In genomic region chr16:88865310-88865709, GRCh38 we compare ENCODE assay signal across 36 cellular contexts. TPM values are rescaled to one million over a fixed set of nuclear protein-coding genes. Genes with fewer than 3 reads are reported as not detected.
A peak's percentile ranks its signal among the peaks of the same experiment; 100 is the strongest.
DNase-seq lines count a peak whose midpoint lies in the region; ATAC-seq and TF ChIP-seq lines count a peak whose summit lies in the region.
"Had no signal": no experiment of that assay in that cellular context is flagged by ENCODE, and none has a peak within 500 bp of the region (broad histone marks: within the 10 kb centered on the region; RNA-seq: fewer than 3 reads in every experiment).

No MANE protein-coding gene starts in this region.

- H2BK12ac ChIP-seq in neuronal stem cell (ENCODE audit: low read length), result peak overlapping the region; percentile 58

- peaks cover 0 to 61% (median 6%) of the 10 kb centered on the region in 11 experiments; a peak in 14 of 22 replicates for H4K20me1 ChIP-seq in BLaER1 treated with 17β-estradiol and CSF1 and Interleukin-3, amounts not matched to agents 10 nM and 100 nM

- H2AK5ac ChIP-seq in neuronal stem cell (ENCODE audit: low read depth, low read length), result peak overlapping the region; percentile 56

- peak overlapping the region in 2 of 3 donors; percentile 18 to 31 for H3K27ac Mint-ChIP-seq in IgD-negative memory B cell
- H3K27ac Mint-ChIP-seq: B cell; CD14-positive monocyte; CD4-positive, alpha-beta memory T cell; CD4-positive, alpha-beta T cell; CD4-positive, CD25-positive, alpha-beta regulatory T cell; CD8-positive, alpha-beta memory T cell; CD8-positive, alpha-beta T cell had no signal

- H4K8ac ChIP-seq in neuronal stem cell (ENCODE audit: low read depth, low read length), result no peak overlapping the region

- no peak overlapping the region for H3K27ac ChIP-seq in BLaER1 treated with 17β-estradiol and CSF1 and Interleukin-3, amounts not matched to agents 10 nM and 100 nM
- H3K27ac ChIP-seq in neuronal stem cell (replicated peaks; ENCODE audit: low read length), result no peak overlapping the region
- H3K27ac ChIP-seq in brain microvascular endothelial cell, result no peak overlapping the region
- H3K27ac ChIP-seq: 22Rv1, A549, BLaER1, C4-2B had no signal

- no peak overlapping the region for H3K18ac ChIP-seq in neuronal stem cell (ENCODE audit: low read length)

- DNase-seq in neuronal stem cell (ENCODE audit: low spot score) (no peak), omental fat pad (ENCODE audit: low spot score) (no peak), brain microvascular endothelial cell (no peak)
- DNase-seq in activated T-cell treated with anti-CD3 and anti-CD28 coated beads, Interleukin-2, amount 50 U/mL, for 1 hour, result no peak
- DNase-seq: 8988T; ACHN; AML-193; BE2C; C1 segment of cervical spinal cord; Caco-2; Calu3; CD4-positive, alpha-beta memory T cell; CD4-positive, alpha-beta T cell; CD4-positive, CD25-positive, alpha-beta regulatory T cell; CD8-positive, alpha-beta memory T cell; CD8-positive, alpha-beta T cell; COR-L47; DMS 273 treated with DMSO at 0.1 percent for 48 hours; DMS153; DMS79; DMS79 treated with DMSO at 0.1 percent for 48 hours; DND-41; EL had no signal

- no peak overlapping the region for H2BK15ac ChIP-seq in neuronal stem cell (ENCODE audit: low read length)

- no peak for ATAC-seq in omental fat pad (ENCODE audit: low FRiP score)
- ATAC-seq: CD8-positive, alpha-beta T cell had no signal

- H3K9me3 Mint-ChIP-seq in IgD-negative memory B cell, result no peaks in the 10 kb centered on the region
- H3K9me3 Mint-ChIP-seq: CD4-positive, alpha-beta memory T cell; CD4-positive, alpha-beta T cell; CD8-positive, alpha-beta memory T cell; CD8-positive, alpha-beta T cell had no signal

- no peaks in the 10 kb centered on the region for H3K36me3 Mint-ChIP-seq in IgD-negative memory B cell

- peaks cover 9 to 24% (median 17%) of the 10 kb centered on the region in 11 experiments for H3K27me3 ChIP-seq in BLaER1 treated with 17β-estradiol and CSF1 and Interleukin-3, amounts not matched to agents 10 nM and 100 nM
- H3K27me3 ChIP-seq in neuronal stem cell (ENCODE audit: control insufficient read depth in 3 of 3, insufficient read depth in 3 of 3, low read depth in 1 of 3, low read length in 3 of 3) (peaks cover 0 to 38% (median 0%) of the 10 kb centered on the region in 3 experiments), brain microvascular endothelial cell (replicated peaks) (peaks cover 3% of the 10 kb centered on the region)

- no peaks in the 10 kb centered on the region for H3K9me3 ChIP-seq in BLaER1 treated with 17β-estradiol and CSF1 and Interleukin-3, amounts not matched to agents 10 nM and 100 nM (replicated peaks in 1 of 11)
- H3K9me3 ChIP-seq in neuronal stem cell (replicated peaks in 1 of 2; ENCODE audit: control insufficient read depth in 2 of 2, insufficient read depth in 1 of 2, low read depth in 1 of 2, low read length in 2 of 2), result no peaks in the 10 kb centered on the region
- H3K9me3 ChIP-seq: A549, BE2C, BLaER1, Caco-2 had no signal

- no peaks in the 10 kb centered on the region for H3K4me1 Mint-ChIP-seq in IgD-negative memory B cell
- H3K4me1 Mint-ChIP-seq: CD14-positive monocyte; CD4-positive, alpha-beta memory T cell; CD8-positive, alpha-beta memory T cell had no signal

- no peak overlapping the region for H2BK5ac ChIP-seq in neuronal stem cell (ENCODE audit: low read length)

- no peak overlapping the region for H4K91ac ChIP-seq in neuronal stem cell (ENCODE audit: low read depth, low read length, poor library complexity)

- no CpG with 5 or more reads among the region's 14 CpGs for WGBS in neuronal stem cell (ENCODE audit: extremely low coverage in 2 of 2, insufficient read length in 2 of 2, insufficient replicate concordance in 1 of 2), 2 donors

- H3K4me1 ChIP-seq in BLaER1 treated with 17β-estradiol and CSF1 and Interleukin-3, amounts not matched to agents 10 nM and 100 nM, result peaks cover 6 to 79% (median 63%) of the 10 kb centered on the region in 10 experiments
- peaks cover 0 to 2% of the 10 kb centered on the region in 2 donors for H3K4me1 ChIP-seq in neuronal stem cell (ENCODE audit: control insufficient read depth in 2 of 2, insufficient read depth in 1 of 2, low read depth in 1 of 2, low read length in 2 of 2)
- H3K4me1 ChIP-seq: A549, BE2C, Caco-2 had no signal

- no peak overlapping the region for H3K4me3 ChIP-seq in BLaER1 treated with 17β-estradiol and CSF1 and Interleukin-3, amounts not matched to agents 10 nM and 100 nM
- no peak overlapping the region for H3K4me3 ChIP-seq in neuronal stem cell (ENCODE audit: low read length in 2 of 2)
- H3K4me3 ChIP-seq in brain microvascular endothelial cell (ENCODE audit: low read depth, low read length), result no peak overlapping the region
- H3K4me3 ChIP-seq: A549, BLaER1 had no signal

- H3K14ac ChIP-seq in neuronal stem cell (ENCODE audit: low read length), result no peak overlapping the region

- H2BK120ac ChIP-seq in neuronal stem cell (ENCODE audit: low read depth, low read length), result no peak overlapping the region

- no peak overlapping the region for H3K23ac ChIP-seq in neuronal stem cell (ENCODE audit: low read depth, low read length, poor library complexity)

- H3K9ac ChIP-seq in BLaER1 treated with 17β-estradiol and CSF1 and Interleukin-3, amounts not matched to agents 10 nM and 100 nM, result 0 out of 22 replicates have a peak overlapping the region, but pooled peaks of 2 of the 11 experiments have one; percentile 7 to 24
- H3K9ac ChIP-seq in neuronal stem cell (ENCODE audit: low read depth, low read length, poor library complexity), result no peak overlapping the region
- H3K9ac ChIP-seq: BLaER1 had no signal

- peaks cover 3% of the 10 kb centered on the region for H3K27me3 Mint-ChIP-seq in IgD-negative memory B cell
- H3K27me3 Mint-ChIP-seq: CD4-positive, alpha-beta T cell had no signal

- TF ChIP-seq CTCF in omental fat pad (IDR thresholded peaks at IDR 0.05) (no peak), brain microvascular endothelial cell (IDR thresholded peaks at IDR 0.05; ENCODE audit: low read depth, low read length, missing control alignments) (no peak)

- peak overlapping the region in 7 of 11 experiments; percentile 8 to 65 (median 55); a peak in 5 of 22 replicates for H3K4me2 ChIP-seq in BLaER1 treated with 17β-estradiol and CSF1 and Interleukin-3, amounts not matched to agents 10 nM and 100 nM
- no peak overlapping the region for H3K4me2 ChIP-seq in neuronal stem cell (ENCODE audit: insufficient read depth, low read length, poor library complexity, severe bottlenecking)
- H3K4me2 ChIP-seq: A549 had no signal

- H3K36me3 ChIP-seq in BLaER1 treated with 17β-estradiol and CSF1 and Interleukin-3, amounts not matched to agents 10 nM and 100 nM, result peaks cover 25 to 33% (median 28%) of the 10 kb centered on the region in 11 experiments
- H3K36me3 ChIP-seq in neuronal stem cell (replicated peaks in 1 of 2; ENCODE audit: control insufficient read depth in 2 of 2, insufficient read depth in 2 of 2, low read length in 2 of 2), result peaks cover 9 to 16% of the 10 kb centered on the region in 2 donors
- H3K36me3 ChIP-seq in brain microvascular endothelial cell (replicated peaks), result peaks cover 3% of the 10 kb centered on the region

- no peak overlapping the region for H3K4me3 Mint-ChIP-seq in IgD-negative memory B cell
- H3K4me3 Mint-ChIP-seq: B cell; CD14-positive monocyte; CD4-positive, alpha-beta memory T cell; CD4-positive, alpha-beta T cell; CD4-positive, CD25-positive, alpha-beta regulatory T cell; CD8-positive, alpha-beta memory T cell; CD8-positive, alpha-beta T cell had no signal

- peaks cover 2% of the 10 kb centered on the region for H3K79me1 ChIP-seq in neuronal stem cell (ENCODE audit: low read depth, low read length)

- in situ Hi-C loops in brain microvascular endothelial cell (cut with HindIII; ENCODE audit: low pct_ligation_motif_present, low sequenced_read_pairs), result no loop called here

- H2AFZ ChIP-seq in neuronal stem cell (ENCODE audit: low read length), result no peak overlapping the region

- no peak overlapping the region for H3K4ac ChIP-seq in neuronal stem cell (ENCODE audit: low read length)

RNA-seq across cellular contexts. Expression of gene PABPN1L, which starts 1.1 kb away (rescaled TPM):
- polyA plus RNA-seq in IgD-negative memory B cell, result not detected
- not detected for polyA plus RNA-seq in neuronal stem cell (2013, experiment 1 of 2)
- not detected for polyA plus RNA-seq in neuronal stem cell (2013, experiment 2 of 2)
- not detected for total RNA-seq in omental fat pad
- total RNA-seq: A172; A673; Caco-2; Calu3; CD4-positive, alpha-beta memory T cell; CD4-positive, alpha-beta T cell; CD4-positive, CD25-positive, alpha-beta regulatory T cell; CD8-positive, alpha-beta memory T cell; CD8-positive, alpha-beta T cell; Daoy had no signal
- polyA plus RNA-seq: A549; AG04450; BJ; CD14-positive monocyte; CD4-positive, alpha-beta memory T cell; CD4-positive, CD25-positive, alpha-beta regulatory T cell; CD8-positive, alpha-beta memory T cell had no signal

RNA-seq across cellular contexts. Expression of gene TRAPPC2L, which starts 8.4 kb away (rescaled TPM):
- 86.1 TPM for polyA plus RNA-seq in IgD-negative memory B cell
- polyA plus RNA-seq in neuronal stem cell (2013, experiment 1 of 2), result 57.0 TPM
- 58.2 TPM for polyA plus RNA-seq in neuronal stem cell (2013, experiment 2 of 2)
- 10 to 100 TPM; 25.3 to 49.4 (median 39.7) TPM for total RNA-seq in omental fat pad

RNA-seq across cellular contexts. Expression of gene GALNS, which starts 8.6 kb away (rescaled TPM):
- 8.4 TPM for polyA plus RNA-seq in IgD-negative memory B cell
- polyA plus RNA-seq in neuronal stem cell (2013, experiment 1 of 2), result 9.6 TPM
- 9.1 TPM for polyA plus RNA-seq in neuronal stem cell (2013, experiment 2 of 2)
- 10 to 100 TPM; 15.0 to 32.0 (median 23.4) TPM for total RNA-seq in omental fat pad

RNA-seq across cellular contexts. Expression of gene APRT, which starts 53.6 kb away (rescaled TPM):
- 416 TPM for polyA plus RNA-seq in IgD-negative memory B cell
- 146 TPM for polyA plus RNA-seq in neuronal stem cell (2013, experiment 1 of 2)
- polyA plus RNA-seq in neuronal stem cell (2013, experiment 2 of 2), result 150 TPM
- 100 to 1,000 TPM in 3 of 4 donors, 10 to 100 TPM in 1; 94.4 to 127 (median 115) TPM for total RNA-seq in omental fat pad
